9 cellular contexts compared by ENCODE assay signal in the genomic region with DNA sequence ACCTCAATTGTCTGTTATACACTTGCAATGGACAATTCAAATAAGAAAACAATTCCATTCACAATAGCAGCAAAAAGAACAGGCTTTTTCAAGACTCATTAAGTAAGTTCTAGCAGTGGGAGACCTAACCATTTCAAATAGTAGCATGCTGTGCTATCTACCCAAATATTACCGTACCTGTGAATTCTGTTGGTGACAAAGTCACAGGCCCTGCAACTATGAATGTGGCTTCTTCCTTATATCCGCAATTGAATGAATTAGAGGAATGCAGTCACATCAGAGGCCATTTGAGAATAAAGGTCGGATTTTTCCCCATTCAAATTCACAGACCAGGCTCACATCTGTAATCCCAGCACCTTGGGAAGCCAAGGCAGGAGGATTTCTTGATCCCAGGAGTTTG. TPM values are rescaled to one million over a fixed set of nuclear protein-coding genes. Genes with fewer than 3 reads are reported as not detected.
DNase-seq lines count a peak whose midpoint lies in the region; ATAC-seq and TF ChIP-seq lines count a peak whose summit lies in the region.
"Had no signal": no experiment of that assay in that cellular context is flagged by ENCODE, and none has a peak within 500 bp of the region (broad histone marks: within the 10 kb centered on the region; RNA-seq: fewer than 3 reads in every experiment).

No MANE protein-coding gene starts in this region.

- H3K4me3 Mint-ChIP-seq in activated naive CD4-positive, alpha-beta T cell treated with anti-CD3 and anti-CD28 coated beads for 36 hours: peak overlapping the region; percentile 83
- peak overlapping the region; percentile 78 to 86 (median 82) for H3K4me3 Mint-ChIP-seq in T-cell

- H3K27me3 ChIP-seq in thyroid gland: no peaks in the 10 kb centered on the region

- TF ChIP-seq CTCF in thyroid gland (IDR thresholded peaks at IDR 0.05): no peak

- peak overlapping the region; percentile 9 to 34 (median 15) for H3K27ac ChIP-seq in thyroid gland

- ATAC-seq in T-cell (replicated peaks in 1 of 4) (no peak), HG03378 (IDR thresholded peaks at IDR 0.05; ENCODE audit: unreplicated experiment) (no peak), HG03280 (IDR thresholded peaks at IDR 0.05; ENCODE audit: unreplicated experiment) (no peak)

- H3K27ac Mint-ChIP-seq in activated naive CD4-positive, alpha-beta T cell treated with anti-CD3 and anti-CD28 coated beads for 36 hours: no peak overlapping the region
- peak overlapping the region in 1 of 2 donors; percentile 87 for H3K27ac Mint-ChIP-seq in T-cell

- intact Hi-C loops in activated naive CD4-positive, alpha-beta T cell treated with anti-CD3 and anti-CD28 coated beads for 36 hours (cut with micrococcal nuclease): no loop called here
- intact Hi-C loops in thyroid gland (cut with DNase I): no loop called here

- H3K4me1 Mint-ChIP-seq in activated naive CD4-positive, alpha-beta T cell treated with anti-CD3 and anti-CD28 coated beads for 36 hours (ENCODE audit: low read depth): peaks cover 29% of the 10 kb centered on the region
- H3K4me1 Mint-ChIP-seq in T-cell: peaks cover 23 to 47% (median 36%) of the 10 kb centered on the region in 3 donors

- H3K36me3 Mint-ChIP-seq in activated naive CD4-positive, alpha-beta T cell treated with anti-CD3 and anti-CD28 coated beads for 36 hours (ENCODE audit: low read depth): peaks cover 2% of the 10 kb centered on the region
- no peaks in the 10 kb centered on the region for H3K36me3 Mint-ChIP-seq in T-cell

- no peaks in the 10 kb centered on the region for H3K9me3 ChIP-seq in thyroid gland

- POLR2A ChIA-PET in T-cell (lab: Charles Lee): no interaction called here

- CTCF ChIA-PET in activated naive CD4-positive, alpha-beta T cell treated with anti-CD3 and anti-CD28 coated beads for 36 hours (lab: Charles Lee): interaction anchor here (1.4 to 1.6 kb wide), 2 partner anchors 13 to 91 kb away, joined by 3 to 7 read pairs; no protein-coding TSS in a partner anchor
- CTCF ChIA-PET in T-cell (lab: Charles Lee): no interaction called here

- DNase-seq in activated naive CD4-positive, alpha-beta T cell treated with anti-CD3 and anti-CD28 coated beads for 36 hours: no peak
- no peak for DNase-seq in activated naive CD4-positive, alpha-beta T cell treated with Interleukin-2 at 50 U/mL for 16 hours
- DNase-seq in T-cell (no peak), thyroid gland (no peak), dedifferentiated amniotic fluid mesenchymal stem cell (ENCODE audit: extremely low spot score) (no peak)
- DNase-seq: stimulated activated CD4-positive, alpha-beta T cell treated with anti-CD3 and anti-CD28 coated beads, Interleukin-15, amount 100 ng/mL, for 24 hours had no signal

- H3K27me3 Mint-ChIP-seq in activated naive CD4-positive, alpha-beta T cell treated with anti-CD3 and anti-CD28 coated beads for 36 hours (ENCODE audit: low read depth): no peaks in the 10 kb centered on the region
- H3K27me3 Mint-ChIP-seq in T-cell: peaks cover 0 to 2% of the 10 kb centered on the region in 2 donors

- H3K36me3 ChIP-seq in thyroid gland: no peaks in the 10 kb centered on the region

- 33 to 42% methylated on average over 3 of the region's 3 CpGs for WGBS in thyroid gland, 2 donors

- peaks cover 0 to 5% of the 10 kb centered on the region in 2 donors for H3K4me1 ChIP-seq in thyroid gland

- TF ChIP-seq POLR2A in thyroid gland (IDR thresholded peaks at IDR 0.05): no peak

- H3K9me3 Mint-ChIP-seq in activated naive CD4-positive, alpha-beta T cell treated with anti-CD3 and anti-CD28 coated beads for 36 hours: peaks cover 3% of the 10 kb centered on the region
- no peaks in the 10 kb centered on the region for H3K9me3 Mint-ChIP-seq in T-cell

- H3K4me3 ChIP-seq in iPS-11a (ENCODE audit: low read depth, low read length) (peak overlapping the region; percentile 0), thyroid gland (replicated peaks in 1 of 3) (no peak overlapping the region)

RNA-seq across cellular contexts. Expression of gene NME4, which starts 0.8 kb away (rescaled TPM):
- 10 to 100 TPM; 86.7 to 87.0 TPM for total RNA-seq in activated naive CD4-positive, alpha-beta T cell treated with anti-CD3 and anti-CD28 coated beads for 36 hours
- total RNA-seq in T-cell: 10 to 100 TPM; 32.5 to 48.4 (median 41.3) TPM
- total RNA-seq in thyroid gland: 10 to 100 TPM; 31.7 to 65.0 (median 59.7) TPM

RNA-seq across cellular contexts. Expression of gene DECR2, which starts 5.5 kb away (rescaled TPM):
- total RNA-seq in activated naive CD4-positive, alpha-beta T cell treated with anti-CD3 and anti-CD28 coated beads for 36 hours: 1 to 10 TPM; 8.9 to 9.6 TPM
- 10 to 100 TPM; 10.5 to 17.6 (median 11.3) TPM for total RNA-seq in T-cell
- total RNA-seq in thyroid gland: 10 to 100 TPM in 2 of 4 donors, 1 to 10 TPM in 2; 3.1 to 13.5 (median 9.5) TPM

RNA-seq across cellular contexts. Expression of gene PGAP6, which starts 14.4 kb away (rescaled TPM):
- total RNA-seq in activated naive CD4-positive, alpha-beta T cell treated with anti-CD3 and anti-CD28 coated beads for 36 hours: 10 to 100 TPM; 19.9 to 20.9 TPM
- 100 to 1,000 TPM in 4 of 5 donors, 10 to 100 TPM in 1; 34.9 to 143 (median 122) TPM for total RNA-seq in T-cell
- total RNA-seq in thyroid gland: 10 to 100 TPM; 31.6 to 83.3 (median 62.2) TPM

RNA-seq across cellular contexts. Expression of gene MRPL28, which starts 25.9 kb away (rescaled TPM):
- 10 to 100 TPM; 68.3 to 74.0 TPM for total RNA-seq in activated naive CD4-positive, alpha-beta T cell treated with anti-CD3 and anti-CD28 coated beads for 36 hours
- total RNA-seq in T-cell: 10 to 100 TPM; 29.3 to 43.8 (median 34.5) TPM
- 100 to 1,000 TPM in 1 of 4 donors, 10 to 100 TPM in 3; 39.9 to 106 (median 80.7) TPM for total RNA-seq in thyroid gland

RNA-seq across cellular contexts. Expression of gene RAB11FIP3, which starts 29.2 kb away (rescaled TPM):
- total RNA-seq in activated naive CD4-positive, alpha-beta T cell treated with anti-CD3 and anti-CD28 coated beads for 36 hours: 10 to 100 TPM; 15.8 to 18.2 TPM
- total RNA-seq in T-cell (10 to 100 TPM; 36.9 to 49.0 (median 44.1) TPM), thyroid gland (10 to 100 TPM; 26.6 to 34.3 (median 28.0) TPM)
